Comparison of ENCODE assay signal across 8 cellular contexts in the genomic region with DNA sequence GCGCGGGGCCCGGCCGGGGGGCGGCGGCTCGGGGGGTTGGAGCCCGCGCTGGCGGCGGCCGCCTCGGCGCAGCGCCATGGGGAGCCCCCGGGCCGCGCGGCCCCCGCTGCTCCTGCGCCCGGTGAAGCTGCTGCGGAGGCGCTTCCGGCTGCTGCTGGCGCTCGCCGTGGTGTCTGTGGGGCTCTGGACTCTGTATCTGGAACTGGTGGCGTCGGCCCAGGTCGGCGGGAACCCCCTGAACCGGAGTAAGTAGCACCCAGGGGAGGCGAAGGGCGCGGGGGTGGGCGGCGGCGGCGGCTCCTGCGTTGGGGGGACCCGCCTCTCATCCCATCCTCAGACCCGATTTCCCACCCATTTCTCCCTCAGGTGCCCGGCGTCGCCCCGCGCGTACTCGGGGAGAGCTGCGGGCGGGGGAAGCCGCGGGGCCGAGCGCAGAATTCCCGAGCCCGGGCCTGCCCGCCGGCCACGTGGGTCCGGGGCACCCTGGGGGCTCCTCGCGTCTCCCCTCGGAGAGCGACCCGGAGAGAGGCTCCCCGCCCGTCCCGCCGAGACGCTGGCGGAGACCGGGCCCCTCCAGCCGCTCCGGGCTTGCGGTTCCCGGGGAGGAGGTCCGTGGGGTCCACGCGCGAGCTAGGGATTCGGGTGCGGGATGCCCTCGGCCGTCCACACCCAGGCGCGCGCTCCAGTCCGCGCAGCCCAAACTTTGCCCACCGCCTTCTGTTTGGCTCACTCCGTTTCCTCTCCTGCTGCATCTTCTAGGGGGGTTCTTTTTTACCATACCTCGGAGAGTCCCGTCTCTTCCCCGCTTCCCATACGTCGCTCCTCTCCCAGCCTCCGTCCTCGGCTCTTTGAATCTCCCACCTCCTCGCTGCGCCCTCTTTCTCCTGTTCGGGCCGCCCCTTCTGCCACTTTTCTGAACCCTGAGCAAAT. TPM values are rescaled to one million over a fixed set of nuclear protein-coding genes. Genes with fewer than 3 reads are reported as not detected.
DNase-seq lines count a peak whose midpoint lies in the region; ATAC-seq, FAIRE-seq and TF ChIP-seq lines count a peak whose summit lies in the region.

No MANE protein-coding gene starts in this region.

- peaks cover 33% of the 10 kb centered on the region for H3F3A ChIP-seq in PC-9 (ENCODE audit: insufficient read depth, low read depth)

- no peak overlapping the region for H2AFZ ChIP-seq in PC-9
- no peak overlapping the region for H2AFZ ChIP-seq in keratinocyte (ENCODE audit: control insufficient read depth, low read length)

- TF ChIP-seq CTCF in PC-9 (conservative IDR thresholded peaks at IDR 0.05), result no peak
- TF ChIP-seq CTCF in keratinocyte (optimal IDR thresholded peaks at IDR 0.05 in 1 of 3, IDR thresholded peaks at IDR 0.05 in 1 of 3, conservative IDR thresholded peaks at IDR 0.05 in 1 of 3; ENCODE audit: extremely low read depth in 1 of 3, insufficient read depth in 2 of 3, low read length in 3 of 3), result no peak

- peak in 1 of 2 experiments; percentile 32 for DNase-seq in PC-9
- peak; percentile 47 for DNase-seq in adipocyte (ENCODE audit: low read depth)
- DNase-seq in keratinocyte (ENCODE audit: low read depth, low spot score), result no peak
- DNase-seq in stimulated activated CD4-positive, alpha-beta T cell treated with anti-CD3 and anti-CD28 coated beads, Interleukin-2, amount 100 ng/mL, for 48 hours, result peak; percentile 27 to 34
- DNase-seq in DMS153 treated with DMSO at 0.1 percent for 48 hours (lab: John Stamatoyannopoulos, UW; ENCODE audit: unreplicated experiment), result no peak
- DNase-seq in ACHN, result no peak

- H3K27me3 ChIP-seq in PC-9 (ENCODE audit: insufficient read depth, low read depth), result peaks cover 66% of the 10 kb centered on the region
- peaks cover 63% of the 10 kb centered on the region for H3K27me3 ChIP-seq in adipocyte (replicated peaks; ENCODE audit: control insufficient read depth, insufficient read depth, low read length)
- no peaks in the 10 kb centered on the region for H3K27me3 ChIP-seq in keratinocyte (ENCODE audit: control insufficient read depth, extremely low read depth, insufficient read depth, low read length)

- no peak for ATAC-seq in GM18861 (IDR thresholded peaks at IDR 0.05; ENCODE audit: unreplicated experiment)

- in situ Hi-C loops in ACHN (cut with HindIII; ENCODE audit: low pct_ligation_motif_present, low pct_unique_long_range_greater_than_20kb, low sequenced_read_pairs), result no loop called here

- no peaks in the 10 kb centered on the region for H4K20me1 ChIP-seq in PC-9 (ENCODE audit: insufficient read depth)
- H4K20me1 ChIP-seq in keratinocyte (ENCODE audit: control insufficient read depth, extremely low read depth, insufficient read depth, low read length), result no peaks in the 10 kb centered on the region

- intact Hi-C loops in PC-9 (cut with micrococcal nuclease; ENCODE audit: unreplicated experiment), result no loop called here

- H3K9ac ChIP-seq in adipocyte (ENCODE audit: low read length) (no peak overlapping the region), keratinocyte (ENCODE audit: control insufficient read depth, extremely low read depth, insufficient read depth, low read length) (peak overlapping the region; percentile 53)

- POLR2A ChIA-PET in PC-9 (lab: Charles Lee; ENCODE audit: unreplicated experiment), result interaction anchor here (0.5 kb wide), 1 partner anchor 49 kb away, joined by 3 read pairs; no protein-coding TSS in a partner anchor

- FAIRE-seq in keratinocyte (lab: Jason Lieb, UNC), result no peak

- dilution Hi-C loops in keratinocyte (cut with MboI; ENCODE audit: extremely low pct_ligation_motif_present, low sequenced_read_pairs), result no loop called here

- H3K27ac ChIP-seq in PC-9 (no peak overlapping the region), keratinocyte (ENCODE audit: control insufficient read depth, insufficient read depth, low read length) (no peak overlapping the region)

- H3K79me2 ChIP-seq in PC-9 (ENCODE audit: low read depth), result no peaks in the 10 kb centered on the region
- no peaks in the 10 kb centered on the region for H3K79me2 ChIP-seq in keratinocyte (ENCODE audit: control insufficient read depth, insufficient read depth, low read length)

- BruUV-seq in PC-9 (replicated peaks; lab: Mats Ljungman, UMichigan), result no TSS peak

- H3K9me2 ChIP-seq in PC-9 (ENCODE audit: insufficient read depth), result no peaks in the 10 kb centered on the region

- no peaks in the 10 kb centered on the region for H3K9me3 ChIP-seq in PC-9 (ENCODE audit: insufficient read depth, low read depth)
- H3K9me3 ChIP-seq in adipocyte (ENCODE audit: control insufficient read depth, low read length), result no peaks in the 10 kb centered on the region
- no peaks in the 10 kb centered on the region for H3K9me3 ChIP-seq in keratinocyte (ENCODE audit: control insufficient read depth, low read depth, low read length)

- H3K4me2 ChIP-seq in PC-9 (peak overlapping the region; percentile 94), keratinocyte (ENCODE audit: control insufficient read depth, extremely low read depth, insufficient read depth, low read depth, low read length) (peak overlapping the region; percentile 73)

- H3K36me3 ChIP-seq in PC-9 (ENCODE audit: low read depth) (no peaks in the 10 kb centered on the region), adipocyte (ENCODE audit: control insufficient read depth, insufficient read depth, low read length, severe bottlenecking) (no peaks in the 10 kb centered on the region), keratinocyte (ENCODE audit: control insufficient read depth in 2 of 2, extremely low read depth in 1 of 2, insufficient read depth in 2 of 2, low read length in 2 of 2) (peaks cover 0 to 2% of the 10 kb centered on the region in 2 experiments)

- peak overlapping the region; percentile 48; the same call in 1 of the 2 replicates for H3K4me3 ChIP-seq in GM08714 (ENCODE audit: low read length)
- peak overlapping the region; percentile 59; the same call in 1 of the 2 replicates for H3K4me3 ChIP-seq in PC-9
- H3K4me3 ChIP-seq in adipocyte (ENCODE audit: low read length), result no peak overlapping the region
- peak overlapping the region; percentile 56 to 62 (median 60) for H3K4me3 ChIP-seq in keratinocyte (ENCODE audit: control insufficient read depth in 2 of 3, extremely low read depth in 1 of 3, insufficient read depth in 2 of 3, low read depth in 1 of 3, low read length in 3 of 3)

- CTCF ChIA-PET in PC-9 (lab: Charles Lee), result interaction anchor here (0.6 kb wide), 1 partner anchor 98 kb away, joined by 5 read pairs; no protein-coding TSS in a partner anchor

- peaks cover 24% of the 10 kb centered on the region for H3K4me1 ChIP-seq in PC-9 (replicated peaks; ENCODE audit: insufficient read depth)
- peaks cover 6% of the 10 kb centered on the region for H3K4me1 ChIP-seq in adipocyte (ENCODE audit: control insufficient read depth, insufficient read depth, low read length)
- H3K4me1 ChIP-seq in keratinocyte (ENCODE audit: control insufficient read depth, extremely low read depth, insufficient read depth, low read length), result peaks cover 12% of the 10 kb centered on the region

- no peaks in the 10 kb centered on the region for H3K9me1 ChIP-seq in keratinocyte (ENCODE audit: control insufficient read depth, extremely low read depth, insufficient read depth, low read length)

RNA-seq across cellular contexts. Expression of a gene that starts 0.8 kb away (rescaled TPM):
- total RNA-seq in PC-9 (2021), result 7.1 and 8.0 TPM in 2 replicates
- 7.5 to 14.6 TPM (median 8.4 TPM) in 3 replicates for polyA plus RNA-seq in keratinocyte
- 9.6 TPM for polyA plus RNA-seq in keratinocyte (2011; ENCODE audit: low read depth)
- 5.0 and 5.1 TPM in 2 replicates for polyA plus RNA-seq in keratinocyte (2011; cell fraction: cytosol; rRNA removed)
- 30.3 TPM in 2 replicates for polyA plus RNA-seq in keratinocyte (2011; cell fraction: nucleus; rRNA removed)
- polyA plus RNA-seq in keratinocyte (2012; ENCODE audit: low replicate concordance), result 6.2 and 25.6 TPM in 2 replicates
- 14.4 to 17.2 TPM (median 14.7 TPM) in 3 replicates for polyA minus RNA-seq in keratinocyte
- 5.6 TPM for polyA minus RNA-seq in keratinocyte (2011; cell fraction: cytosol; rRNA and poly(A)+ RNA removed)
- polyA minus RNA-seq in keratinocyte (2011; cell fraction: nucleus; rRNA and poly(A)+ RNA removed), result 15.7 and 27.1 TPM in 2 replicates

RNA-seq across cellular contexts. Expression of a gene that starts 59.1 kb away (rescaled TPM):
- 20.4 and 20.9 TPM in 2 replicates for total RNA-seq in PC-9 (2021)
- 4.6 to 8.3 TPM (median 5.8 TPM) in 3 replicates for polyA plus RNA-seq in keratinocyte
- 5.3 TPM for polyA plus RNA-seq in keratinocyte (2011; ENCODE audit: low read depth)
- polyA plus RNA-seq in keratinocyte (2011; cell fraction: cytosol; rRNA removed), result 3.7 and 5.3 TPM in 2 replicates
- 8.0 and 9.2 TPM in 2 replicates for polyA plus RNA-seq in keratinocyte (2011; cell fraction: nucleus; rRNA removed)
- 3.4 and 3.9 TPM in 2 replicates for polyA plus RNA-seq in keratinocyte (2012; ENCODE audit: low replicate concordance)
- 1.7 to 5.6 TPM (median 3.3 TPM) in 3 replicates for polyA minus RNA-seq in keratinocyte
- 2.7 TPM for polyA minus RNA-seq in keratinocyte (2011; cell fraction: cytosol; rRNA and poly(A)+ RNA removed)
- polyA minus RNA-seq in keratinocyte (2011; cell fraction: nucleus; rRNA and poly(A)+ RNA removed), result 1.7 and 4.3 TPM in 2 replicates

Comparison
In these comparisons a context has a peak if more than half of its experiments do, and no peak if none do; other contexts are left out.
1. DNase-seq: peak in adipocyte (single experiment) and stimulated activated CD4-positive, alpha-beta T cell treated with anti-CD3 and anti-CD28 coated beads, Interleukin-2, amount 100 ng/mL, for 48 hours (2 of 2); none in keratinocyte (single experiment), DMS153 treated with DMSO at 0.1 percent for 48 hours (single experiment) and ACHN (single experiment).